Comparison of ENCODE assay signal across 24 cellular contexts in genomic region chr4:3573131-3573530, GRCh38.
"Had no signal": no experiment of that assay in that cellular context is flagged by ENCODE, and none has a peak within 500 bp of the region (broad histone marks: within the 10 kb centered on the region; RNA-seq: fewer than 3 reads in every experiment).

No MANE protein-coding gene starts in this region.

- DNase-seq: hypothalamus; immature natural killer cell; islet precursor cell; left ventricle myocardium inferior; mesendoderm; midbrain; mucosa of descending colon; naive thymus-derived CD4-positive, alpha-beta T cell; nucleus accumbens; stimulated activated CD4-positive, alpha-beta T cell treated with anti-CD3 and anti-CD28 coated beads, Interleukin-2, amount 100 ng/mL, for 24 hours; stimulated activated CD4-positive, alpha-beta T cell treated with anti-CD3 and anti-CD28 coated beads, Interleukin-4, amount 100 ng/mL, for 1 hour; stimulated activated naive B cell treated with anti-CD40 and anti-IgM and Interleukin-4, amounts not matched to agents 10 μg/mL and 1 μg/mL and 100 μg/mL, for 72 hours; stimulated activated naive CD8-positive, alpha-beta T cell treated with anti-CD3 and anti-CD28 coated beads, Interleukin-15, Interleukin-2, amounts not matched to agents 100 U/mL and 50 U/mL, for 24 hours; stomach; testis; thyroid gland; transverse colon; upper lobe of left lung had no signal

- H3K36me3 ChIP-seq: heart left ventricle, left ventricle myocardium inferior, right atrium auricular region, stomach, thyroid gland, transverse colon, upper lobe of left lung had no signal

- H2AFZ ChIP-seq: parathyroid adenoma had no signal

- ATAC-seq: heart left ventricle; mucosa of descending colon; naive thymus-derived CD4-positive, alpha-beta T cell; natural killer cell treated with Interleukin-12 subunit alpha and Interleukin-12 subunit beta and Interleukin-15 and Interleukin-18, amount 100 ng/mL, for 72 hours; stimulated activated naive B cell treated with anti-CD40 and anti-IgM and Interleukin-4, amounts not matched to agents 10 μg/mL and 1 μg/mL and 100 μg/mL, for 72 hours; stimulated activated naive CD8-positive, alpha-beta T cell treated with anti-CD3 and anti-CD28 coated beads, Interleukin-15, Interleukin-2, amounts not matched to agents 100 U/mL and 50 U/mL, for 24 hours had no signal

- H3K79me2 ChIP-seq: parathyroid adenoma had no signal

- H3K27ac ChIP-seq: heart left ventricle, left ventricle myocardium inferior, parathyroid adenoma, right atrium auricular region, stomach, testis, thyroid gland, transverse colon, upper lobe of left lung had no signal

- H3K4me3 ChIP-seq: heart left ventricle, left ventricle myocardium inferior, lung, mucosa of descending colon, right atrium auricular region, smooth muscle cell, stomach, testis, thyroid gland, transverse colon, upper lobe of left lung had no signal

- H3K4me2 ChIP-seq: smooth muscle cell had no signal

- H3K27me3 ChIP-seq: right atrium auricular region, testis, thyroid gland, transverse colon, upper lobe of left lung had no signal

- H3K4me1 ChIP-seq: heart left ventricle, left ventricle myocardium inferior, parathyroid adenoma, right atrium auricular region, stomach, testis, thyroid gland, transverse colon, upper lobe of left lung had no signal

- H3K9me3 ChIP-seq: heart left ventricle, left ventricle myocardium inferior, mucosa of descending colon, right atrium auricular region, stomach, testis, thyroid gland, transverse colon, upper lobe of left lung had no signal
